ENCODE assay signal across 1 cellular context in genomic region chr15:64073496-64073895, GRCh38.
A peak's percentile ranks its signal among the peaks of the same experiment; 100 is the strongest.
TF ChIP-seq lines count a peak whose summit lies in the region.

No MANE protein-coding gene starts in this region.

TF ChIP-seq in HepG2, 621 proteins besides CTCF, POLR2A, EP300 and RAD21:
- TF ChIP-seq KDM1A (CRISPR knock-in tag; IDR thresholded peaks at IDR 0.05) (peak; percentile 45; the same call in 1 of the 2 replicates), ZNF770 (CRISPR knock-in tag; IDR thresholded peaks at IDR 0.05) (peak; percentile 95), ZNF3 (CRISPR knock-in tag; IDR thresholded peaks at IDR 0.05) (peak; percentile 88; the same call in 1 of the 2 replicates)
TF ChIP-seq in HepG2: peak in this region for 3; not testable (repeated sequence) for 618.
